1 cellular context compared by ENCODE assay signal in the genomic region with DNA sequence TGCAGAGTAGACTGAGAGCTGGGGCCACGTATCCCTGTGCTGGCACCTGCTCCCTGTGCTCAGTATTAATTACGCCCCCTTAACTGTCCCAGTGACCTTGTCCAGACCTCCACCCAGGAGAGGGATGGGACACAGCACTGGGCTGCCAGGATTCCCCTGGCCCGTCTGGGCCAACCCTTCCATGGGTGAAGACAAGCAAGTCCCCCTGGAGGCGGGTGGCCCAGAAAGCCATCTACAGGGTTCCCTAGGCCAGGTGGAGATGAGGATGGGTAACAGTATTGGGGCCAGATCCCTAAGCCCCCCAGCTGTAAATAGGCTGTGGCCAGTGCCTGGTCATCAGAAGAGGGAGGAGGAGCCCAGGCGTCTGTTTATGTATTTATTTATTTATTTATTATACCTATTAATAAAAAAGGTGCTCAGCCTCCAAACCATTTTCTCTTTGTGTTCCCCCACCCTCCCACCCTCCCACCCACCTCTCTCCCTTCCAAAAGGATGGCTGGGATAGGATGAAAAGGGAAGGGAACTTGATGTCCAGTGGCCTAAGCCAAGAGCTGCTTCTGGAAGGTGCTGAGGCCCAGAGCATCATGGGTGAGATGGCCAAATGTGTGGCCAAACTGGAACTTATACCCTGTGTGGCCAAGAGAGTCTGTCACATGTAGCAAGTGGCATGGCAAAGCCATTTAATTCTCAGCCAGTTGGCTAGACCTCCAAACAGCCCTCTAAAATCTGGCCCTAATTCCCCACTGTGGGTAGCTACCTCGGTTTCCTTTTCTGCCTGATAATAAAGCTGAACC.
TF ChIP-seq lines count a peak whose summit lies in the region.

No MANE protein-coding gene starts in this region.

TF ChIP-seq in neural cell, 6 proteins besides CTCF, POLR2A, EP300 and RAD21:
- peak; percentile 43 for TF ChIP-seq POLR2AphosphoS5 (IDR thresholded peaks at IDR 0.05)
- TF ChIP-seq TAF1 (IDR thresholded peaks at IDR 0.05; ENCODE audit: low read depth): no peak
